In the genomic region with DNA sequence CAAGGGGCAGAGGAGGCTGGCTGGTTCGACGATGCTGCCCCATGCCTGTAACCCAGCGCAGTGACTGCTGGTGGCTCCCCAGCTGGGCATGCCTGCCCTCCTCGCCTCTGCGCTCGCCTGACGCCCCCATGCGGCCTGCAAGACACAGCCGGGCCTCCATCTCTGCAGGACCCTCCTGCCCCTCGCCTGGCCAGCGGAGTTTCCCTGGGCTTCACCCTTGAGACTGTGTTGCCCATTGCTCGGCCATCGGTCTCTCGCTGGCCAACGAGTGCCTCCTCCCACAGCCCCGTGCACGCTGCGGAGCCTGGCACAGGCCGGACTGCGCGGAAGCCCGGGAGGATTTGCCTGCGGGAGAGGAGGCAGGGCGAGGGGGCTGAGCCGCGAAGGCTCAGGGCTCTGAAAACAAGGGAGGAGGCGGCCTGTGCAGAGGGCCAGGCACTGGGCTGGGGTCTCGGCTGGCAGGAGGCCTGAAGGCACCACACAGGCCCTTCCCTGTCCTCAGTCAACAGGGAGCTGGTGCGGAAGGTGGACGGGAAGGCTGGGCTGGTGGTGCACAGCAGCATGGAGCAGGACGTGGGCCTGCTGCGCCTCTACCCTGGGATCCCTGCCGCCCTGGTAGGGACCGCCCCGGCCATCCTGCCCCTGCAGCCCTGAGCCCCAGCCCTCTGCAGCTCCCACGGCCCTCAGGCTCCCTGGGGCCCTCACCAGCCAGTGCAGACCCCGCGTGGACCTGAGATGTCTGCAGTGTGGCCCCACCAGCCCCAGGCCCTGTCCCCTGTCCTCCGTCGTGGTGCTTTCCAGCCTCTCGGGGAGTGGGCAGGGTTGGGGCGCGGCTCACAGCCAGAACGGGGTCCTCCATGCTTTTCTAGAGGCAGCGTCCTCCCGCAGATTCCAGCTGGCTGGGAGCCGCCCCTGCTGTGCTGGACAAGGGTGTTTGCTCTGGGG, we compare ENCODE assay signal across 24 cellular contexts. TPM values are rescaled to one million over a fixed set of nuclear protein-coding genes. Genes with fewer than 3 reads are reported as not detected.
DNase-seq lines count a peak whose midpoint lies in the region; ATAC-seq and TF ChIP-seq lines count a peak whose summit lies in the region.
"Had no signal": no experiment of that assay in that cellular context is flagged by ENCODE, and none has a peak within 500 bp of the region (broad histone marks: within the 10 kb centered on the region; RNA-seq: fewer than 3 reads in every experiment).

No MANE protein-coding gene starts in this region.

- ATAC-seq in activated CD4-positive, alpha-beta T cell treated with anti-CD3 and anti-CD28 coated beads for 36 hours: no peak
- no peak for ATAC-seq in left ventricle myocardium superior
- no peak for ATAC-seq in psoas muscle
- ATAC-seq in GM18873 (IDR thresholded peaks at IDR 0.05; ENCODE audit: low FRiP score, unreplicated experiment): no peak
- no peak for ATAC-seq in HG03108 (IDR thresholded peaks at IDR 0.05; ENCODE audit: unreplicated experiment)
- ATAC-seq: activated T-helper 17 cell treated with anti-CD3 and anti-CD28 coated beads, Interleukin-2, amount 50 U/mL, for 72 hours; stimulated activated memory B cell treated with anti-CD40 and anti-IgM and Interleukin-4, amounts not matched to agents 10 μg/mL and 1 μg/mL and 100 μg/mL, for 72 hours; T-helper 17 cell had no signal

- peaks cover 0 to 3% (median 0%) of the 10 kb centered on the region in 3 donors for H3K27me3 ChIP-seq in psoas muscle (ENCODE audit: insufficient read depth in 3 of 3, low read length in 2 of 3)

- H3K4me3 Mint-ChIP-seq in activated CD4-positive, alpha-beta T cell treated with anti-CD3 and anti-CD28 coated beads for 36 hours: no peak overlapping the region
- H3K4me3 Mint-ChIP-seq: activated B cell treated with CpG ODN at 0.5 μM for 24 hours; activated T-helper 17 cell treated with anti-CD3 and anti-CD28 coated beads, Interleukin-2, amount 50 U/mL, for 72 hours; CD14-positive monocyte; nephron; stimulated activated memory B cell treated with anti-CD40 and anti-IgM and Interleukin-4, amounts not matched to agents 10 μg/mL and 1 μg/mL and 100 μg/mL, for 72 hours; T-helper 17 cell had no signal

- no peaks in the 10 kb centered on the region for H3K4me1 ChIP-seq in psoas muscle
- H3K4me1 ChIP-seq: tibial nerve had no signal

- POLR2A ChIA-PET in activated CD4-positive, alpha-beta T cell treated with anti-CD3 and anti-CD28 coated beads for 36 hours (lab: Charles Lee): no interaction called here
- POLR2A ChIA-PET in RWPE1 (lab: Yijun Ruan, JAX; ENCODE audit: low non-redundant PET): no interaction called here

- TF ChIP-seq CTCF in RWPE1 (conservative IDR thresholded peaks at IDR 0.05; ENCODE audit: low read depth) (no peak), psoas muscle (IDR thresholded peaks at IDR 0.05) (no peak)

- no peaks in the 10 kb centered on the region for H3K36me3 Mint-ChIP-seq in activated CD4-positive, alpha-beta T cell treated with anti-CD3 and anti-CD28 coated beads for 36 hours (ENCODE audit: low read depth)
- H3K36me3 Mint-ChIP-seq: CD14-positive monocyte; stimulated activated memory B cell treated with anti-CD40 and anti-IgM and Interleukin-4, amounts not matched to agents 10 μg/mL and 1 μg/mL and 100 μg/mL, for 72 hours had no signal

- 71 to 76% (median 74%) methylated on average over 40 to 47 of the region's 47 CpGs for WGBS in psoas muscle, 3 donors

- H3K9me3 Mint-ChIP-seq in activated CD4-positive, alpha-beta T cell treated with anti-CD3 and anti-CD28 coated beads for 36 hours (ENCODE audit: low read depth): no peaks in the 10 kb centered on the region
- H3K9me3 Mint-ChIP-seq: activated B cell treated with CpG ODN at 0.5 μM for 24 hours; activated T-helper 17 cell treated with anti-CD3 and anti-CD28 coated beads, Interleukin-2, amount 50 U/mL, for 72 hours; CD14-positive monocyte; nephron; stimulated activated memory B cell treated with anti-CD40 and anti-IgM and Interleukin-4, amounts not matched to agents 10 μg/mL and 1 μg/mL and 100 μg/mL, for 72 hours had no signal

- CTCF ChIA-PET in activated CD4-positive, alpha-beta T cell treated with anti-CD3 and anti-CD28 coated beads for 36 hours (lab: Charles Lee): no interaction called here
- CTCF ChIA-PET in RWPE1 (lab: Yijun Ruan, JAX): interaction anchor here (0.6 kb wide), 1 partner anchor 392 kb away, joined by 3 read pairs; no protein-coding TSS in a partner anchor

- no peak overlapping the region for H3K27ac Mint-ChIP-seq in activated CD4-positive, alpha-beta T cell treated with anti-CD3 and anti-CD28 coated beads for 36 hours
- H3K27ac Mint-ChIP-seq: activated B cell treated with CpG ODN at 0.5 μM for 24 hours; activated T-helper 17 cell treated with anti-CD3 and anti-CD28 coated beads, Interleukin-2, amount 50 U/mL, for 72 hours; CD14-positive monocyte; nephron; stimulated activated memory B cell treated with anti-CD40 and anti-IgM and Interleukin-4, amounts not matched to agents 10 μg/mL and 1 μg/mL and 100 μg/mL, for 72 hours; T-helper 17 cell had no signal

- no peaks in the 10 kb centered on the region for H3K4me1 Mint-ChIP-seq in activated CD4-positive, alpha-beta T cell treated with anti-CD3 and anti-CD28 coated beads for 36 hours
- H3K4me1 Mint-ChIP-seq: activated B cell treated with CpG ODN at 0.5 μM for 24 hours; activated T-helper 17 cell treated with anti-CD3 and anti-CD28 coated beads, Interleukin-2, amount 50 U/mL, for 72 hours; CD14-positive monocyte; nephron; stimulated activated memory B cell treated with anti-CD40 and anti-IgM and Interleukin-4, amounts not matched to agents 10 μg/mL and 1 μg/mL and 100 μg/mL, for 72 hours; T-helper 17 cell had no signal

- no peak overlapping the region for H3K4me3 ChIP-seq in psoas muscle
- H3K4me3 ChIP-seq: SJCRH30, tibial nerve had no signal

- H3K27ac ChIP-seq in RWPE1 (peak overlapping the region; percentile 61; the same call in 1 of the 2 replicates), psoas muscle (no peak overlapping the region)
- H3K27ac ChIP-seq: SJCRH30, tibial nerve had no signal

- no peaks in the 10 kb centered on the region for H3K9me3 ChIP-seq in psoas muscle
- H3K9me3 ChIP-seq: SJCRH30, tibial nerve had no signal

- no peaks in the 10 kb centered on the region for H3K27me3 Mint-ChIP-seq in activated CD4-positive, alpha-beta T cell treated with anti-CD3 and anti-CD28 coated beads for 36 hours
- H3K27me3 Mint-ChIP-seq: activated B cell treated with CpG ODN at 0.5 μM for 24 hours; activated T-helper 17 cell treated with anti-CD3 and anti-CD28 coated beads, Interleukin-2, amount 50 U/mL, for 72 hours; stimulated activated memory B cell treated with anti-CD40 and anti-IgM and Interleukin-4, amounts not matched to agents 10 μg/mL and 1 μg/mL and 100 μg/mL, for 72 hours; T-helper 17 cell had no signal

- H3K36me3 ChIP-seq in psoas muscle (ENCODE audit: insufficient read depth in 1 of 2, low read depth in 1 of 2): no peaks in the 10 kb centered on the region
- H3K36me3 ChIP-seq: SJCRH30, tibial nerve had no signal

- intact Hi-C loops in activated CD4-positive, alpha-beta T cell treated with anti-CD3 and anti-CD28 coated beads for 36 hours (cut with DNase I, micrococcal nuclease): no loop called here
- intact Hi-C loops in left ventricle myocardium superior (cut with micrococcal nuclease): no loop called here
- intact Hi-C loops in psoas muscle (cut with DNase I): no loop called here

- DNase-seq in activated CD4-positive, alpha-beta T cell treated with anti-CD3 and anti-CD28 coated beads for 36 hours: peak; percentile 2
- no peak for DNase-seq in activated CD4-positive, alpha-beta T cell treated with anti-CD3 and anti-CD28 coated beads, Interleukin-2, amount 50 U/mL, for 1 hour
- DNase-seq in RWPE1 (ENCODE audit: low spot score) (no peak), left ventricle myocardium superior (peak; percentile 28), psoas muscle (peak; percentile 8 to 49)
- DNase-seq in effector CD4-positive, alpha-beta T cell: no peak
- DNase-seq: activated B cell treated with CpG ODN at 0.5 μM for 24 hours; amniotic stem cell; effector memory CD4-positive, alpha-beta T cell; GOT3; KG1; NCI-H2081; NCI-H510A treated with DMSO at 0.1 percent for 48 hours; stimulated activated CD4-positive, alpha-beta T cell treated with anti-CD3 and anti-CD28 coated beads, Interleukin-15, amount 100 ng/mL, for 24 hours had no signal

RNA-seq across cellular contexts. Expression of a gene that starts 17.8 kb away (rescaled TPM):
- not detected for total RNA-seq in activated CD4-positive, alpha-beta T cell treated with anti-CD3 and anti-CD28 coated beads for 36 hours
- total RNA-seq in left ventricle myocardium superior (28.2 TPM), psoas muscle (under 1 TPM in 3 of 4 donors, not detected in 1; 0.15 to 0.84 (median 0.51) TPM)
- under 1 TPM; 0.04 to 0.61 (median 0.06) TPM for polyA plus RNA-seq in psoas muscle
- total RNA-seq: activated B cell treated with CpG ODN at 0.5 μM for 24 hours; activated T-helper 17 cell treated with anti-CD3 and anti-CD28 coated beads, Interleukin-2, amount 50 U/mL, for 72 hours; fibroblast of lung; T-helper 17 cell had no signal
- polyA plus RNA-seq: CD14-positive monocyte, fibroblast of lung had no signal

RNA-seq across cellular contexts. Expression of a gene that starts 35.1 kb away (rescaled TPM):
- under 1 TPM; 0.21 to 0.28 TPM for total RNA-seq in activated CD4-positive, alpha-beta T cell treated with anti-CD3 and anti-CD28 coated beads for 36 hours
- 6.0 TPM for total RNA-seq in left ventricle myocardium superior
- 1 to 10 TPM; 1.8 to 3.2 (median 2.3) TPM for total RNA-seq in psoas muscle
- 1 to 10 TPM in 2 of 3 donors, under 1 TPM in 1; 0.99 to 1.6 (median 1.4) TPM for polyA plus RNA-seq in psoas muscle
- total RNA-seq: activated B cell treated with CpG ODN at 0.5 μM for 24 hours had no signal
- polyA plus RNA-seq: CD14-positive monocyte had no signal

Comparison
In these comparisons a context has a peak if more than half of its experiments do, and no peak if none do; other contexts are left out.
1. DNase-seq: peak in activated CD4-positive, alpha-beta T cell treated with anti-CD3 and anti-CD28 coated beads for 36 hours (single experiment), left ventricle myocardium superior (single experiment) and psoas muscle (2 of 2); none in activated CD4-positive, alpha-beta T cell treated with anti-CD3 and anti-CD28 coated beads, Interleukin-2, amount 50 U/mL, for 1 hour (single experiment), RWPE1 (single experiment) and effector CD4-positive, alpha-beta T cell (single experiment).
2. RNA of a gene that starts 17.8 kb away (total RNA-seq): 28.2 TPM in left ventricle myocardium superior (single experiment); 0.15 to 0.84 TPM in psoas muscle and not detected in activated CD4-positive, alpha-beta T cell treated with anti-CD3 and anti-CD28 coated beads for 36 hours; every median in the first group is over 10 times any median in the second.